ENCODE assay signal across 9 cellular contexts in genomic region chr6:107713214-107713962, GRCh38.
DNase-seq lines count a peak whose midpoint lies in the region; ATAC-seq and TF ChIP-seq lines count a peak whose summit lies in the region.
"Had no signal": no experiment of that assay in that cellular context is flagged by ENCODE, and none has a peak within 500 bp of the region (broad histone marks: within the 10 kb centered on the region; RNA-seq: fewer than 3 reads in every experiment).

No MANE protein-coding gene starts in this region.

- peaks cover 3% of the 10 kb centered on the region for H3K9me3 Mint-ChIP-seq in activated T-cell treated with anti-CD3 and anti-CD28 coated beads, Interleukin-2, amount 50 U/mL, for 4 hours

- peaks cover 4% of the 10 kb centered on the region for H3K36me3 Mint-ChIP-seq in activated T-cell treated with anti-CD3 and anti-CD28 coated beads, Interleukin-2, amount 50 U/mL, for 4 hours (ENCODE audit: insufficient read depth)

- no peak for TF ChIP-seq POLR2A in suprapubic skin (IDR thresholded peaks at IDR 0.05)

- DNase-seq in activated gamma-delta T cell treated with Interleukin-2 at 50 U/mL for 16 hours: peak; percentile 36
- DNase-seq in activated gamma-delta T cell (lab: John Stamatoyannopoulos, UW): no peak
- peak; percentile 24 for DNase-seq in activated T-cell treated with anti-CD3 and anti-CD28 coated beads, Interleukin-2, amount 50 U/mL, for 4 hours
- peak; percentile 48 for DNase-seq in left kidney (ENCODE audit: low read depth, low spot score)
- no peak for DNase-seq in suprapubic skin (ENCODE audit: low spot score in 2 of 2)
- DNase-seq in GDM1 (lab: John Stamatoyannopoulos, UW): no peak
- DNase-seq in SIG-M5 treated with dmso at 0.1 percent for 504 hours (lab: John Stamatoyannopoulos, UW; ENCODE audit: unreplicated experiment): no peak

- peak in 1 of 2 donors; percentile 66 for ATAC-seq in activated T-cell treated with anti-CD3 and anti-CD28 coated beads, Interleukin-2, amount 50 U/mL, for 4 hours
- no peak for ATAC-seq in GM18873 (IDR thresholded peaks at IDR 0.05; ENCODE audit: low FRiP score, unreplicated experiment)

- no peak for TF ChIP-seq CTCF in suprapubic skin (IDR thresholded peaks at IDR 0.05)

- peaks cover 13% of the 10 kb centered on the region for H3K4me1 ChIP-seq in suprapubic skin

- H3K4me1 Mint-ChIP-seq in activated T-cell treated with anti-CD3 and anti-CD28 coated beads, Interleukin-2, amount 50 U/mL, for 4 hours (ENCODE audit: low read depth): peaks cover 68% of the 10 kb centered on the region

- no peak overlapping the region for H3K27ac ChIP-seq in suprapubic skin
- H3K27ac ChIP-seq: neutrophil had no signal

- 35% methylated on average over 8 of the region's 8 CpGs for WGBS in suprapubic skin

- peak overlapping the region; percentile 74 for H3K4me3 Mint-ChIP-seq in activated T-cell treated with anti-CD3 and anti-CD28 coated beads, Interleukin-2, amount 50 U/mL, for 4 hours

- no peaks in the 10 kb centered on the region for H3K36me3 ChIP-seq in suprapubic skin
- H3K36me3 ChIP-seq: neutrophil had no signal

- no peaks in the 10 kb centered on the region for H3K27me3 Mint-ChIP-seq in activated T-cell treated with anti-CD3 and anti-CD28 coated beads, Interleukin-2, amount 50 U/mL, for 4 hours (ENCODE audit: low read depth)

- TF ChIP-seq EP300 in suprapubic skin (IDR thresholded peaks at IDR 0.05): no peak

- peaks cover 6% of the 10 kb centered on the region for H3K27me3 ChIP-seq in suprapubic skin

- no peaks in the 10 kb centered on the region for H3K9me3 ChIP-seq in suprapubic skin
- H3K9me3 ChIP-seq: neutrophil had no signal

- peak overlapping the region; percentile 20 for H3K4me3 ChIP-seq in suprapubic skin

Comparison
In these comparisons a context has a peak if more than half of its experiments do, and no peak if none do; other contexts are left out.
1. DNase-seq: peak in activated gamma-delta T cell treated with Interleukin-2 at 50 U/mL for 16 hours (single experiment), activated T-cell treated with anti-CD3 and anti-CD28 coated beads, Interleukin-2, amount 50 U/mL, for 4 hours (single experiment) and left kidney (single experiment); none in activated gamma-delta T cell (single experiment), suprapubic skin (0 of 2), GDM1 (single experiment) and SIG-M5 treated with dmso at 0.1 percent for 504 hours (single experiment).